ENCODE assay signal across 1 cellular context in the genomic region with DNA sequence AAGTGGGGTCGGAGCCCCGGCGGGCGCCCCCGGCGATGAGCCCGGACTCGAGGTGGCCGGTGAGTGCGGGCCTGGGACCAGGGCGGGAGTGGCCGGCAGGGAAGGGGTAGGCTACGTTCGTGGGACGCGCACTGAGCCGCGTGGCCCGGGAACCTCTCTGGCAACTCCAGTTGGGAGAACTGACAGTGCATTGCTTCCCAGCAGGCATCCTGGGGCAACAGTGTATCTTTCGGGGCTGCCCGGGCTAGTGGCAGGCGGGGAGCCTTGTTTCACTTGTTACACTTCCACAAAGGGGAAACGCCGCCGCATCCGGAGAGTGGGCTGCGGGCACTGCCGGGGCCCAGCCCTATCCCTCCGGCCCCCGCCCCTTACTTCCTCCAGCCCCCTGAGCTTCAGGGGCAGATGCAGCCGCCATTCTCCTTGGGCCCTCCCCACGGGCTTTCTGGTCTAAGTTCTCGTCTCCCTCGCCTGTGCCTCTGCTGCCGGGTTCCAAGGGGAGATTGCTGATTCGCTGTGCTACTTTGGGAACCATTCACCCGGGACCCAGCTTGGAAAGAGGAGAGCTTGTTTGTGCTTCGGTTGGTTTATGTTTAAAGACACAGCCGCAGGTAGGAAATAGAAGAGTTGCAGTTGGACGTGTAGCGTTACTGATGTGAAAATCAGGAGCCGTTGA.
TF ChIP-seq lines count a peak whose summit lies in the region.

No MANE protein-coding gene starts in this region.

TF ChIP-seq in GM23338, 12 proteins besides CTCF, POLR2A, EP300 and RAD21:
- TF ChIP-seq, protein P1, sequence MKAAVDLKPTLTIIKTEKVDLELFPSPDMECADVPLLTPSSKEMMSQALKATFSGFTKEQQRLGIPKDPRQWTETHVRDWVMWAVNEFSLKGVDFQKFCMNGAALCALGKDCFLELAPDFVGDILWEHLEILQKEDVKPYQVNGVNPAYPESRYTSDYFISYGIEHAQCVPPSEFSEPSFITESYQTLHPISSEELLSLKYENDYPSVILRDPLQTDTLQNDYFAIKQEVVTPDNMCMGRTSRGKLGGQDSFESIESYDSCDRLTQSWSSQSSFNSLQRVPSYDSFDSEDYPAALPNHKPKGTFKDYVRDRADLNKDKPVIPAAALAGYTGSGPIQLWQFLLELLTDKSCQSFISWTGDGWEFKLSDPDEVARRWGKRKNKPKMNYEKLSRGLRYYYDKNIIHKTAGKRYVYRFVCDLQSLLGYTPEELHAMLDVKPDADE (IDR thresholded peaks at IDR 0.05), result no peak
- TF ChIP-seq EZH2phosphoT487 (IDR thresholded peaks at IDR 0.05; ENCODE audit: unreplicated experiment), result no peak
- no peak for TF ChIP-seq JUNB (IDR thresholded peaks at IDR 0.05; ENCODE audit: unreplicated experiment)
- TF ChIP-seq ZNF114 (CRISPR knock-in tag; IDR thresholded peaks at IDR 0.05), result no peak
- no peak for TF ChIP-seq NANOG (IDR thresholded peaks at IDR 0.05; ENCODE audit: borderline replicate concordance)
- no peak for TF ChIP-seq POLR2AphosphoS5 (IDR thresholded peaks at IDR 0.05; ENCODE audit: low read depth)
- TF ChIP-seq EZH2 (IDR thresholded peaks at IDR 0.05; ENCODE audit: low read depth, unreplicated experiment), result no peak
- TF ChIP-seq ZNF331 (CRISPR knock-in tag; IDR thresholded peaks at IDR 0.05; ENCODE audit: low read depth), result no peak
- TF ChIP-seq STAT1 (IDR thresholded peaks at IDR 0.05; ENCODE audit: unreplicated experiment), result no peak
- no peak for TF ChIP-seq CREB1 (CRISPR knock-in tag; IDR thresholded peaks at IDR 0.05; ENCODE audit: low read depth)
- no peak for TF ChIP-seq REST (IDR thresholded peaks at IDR 0.05; ENCODE audit: unreplicated experiment)
- TF ChIP-seq, protein P2, sequence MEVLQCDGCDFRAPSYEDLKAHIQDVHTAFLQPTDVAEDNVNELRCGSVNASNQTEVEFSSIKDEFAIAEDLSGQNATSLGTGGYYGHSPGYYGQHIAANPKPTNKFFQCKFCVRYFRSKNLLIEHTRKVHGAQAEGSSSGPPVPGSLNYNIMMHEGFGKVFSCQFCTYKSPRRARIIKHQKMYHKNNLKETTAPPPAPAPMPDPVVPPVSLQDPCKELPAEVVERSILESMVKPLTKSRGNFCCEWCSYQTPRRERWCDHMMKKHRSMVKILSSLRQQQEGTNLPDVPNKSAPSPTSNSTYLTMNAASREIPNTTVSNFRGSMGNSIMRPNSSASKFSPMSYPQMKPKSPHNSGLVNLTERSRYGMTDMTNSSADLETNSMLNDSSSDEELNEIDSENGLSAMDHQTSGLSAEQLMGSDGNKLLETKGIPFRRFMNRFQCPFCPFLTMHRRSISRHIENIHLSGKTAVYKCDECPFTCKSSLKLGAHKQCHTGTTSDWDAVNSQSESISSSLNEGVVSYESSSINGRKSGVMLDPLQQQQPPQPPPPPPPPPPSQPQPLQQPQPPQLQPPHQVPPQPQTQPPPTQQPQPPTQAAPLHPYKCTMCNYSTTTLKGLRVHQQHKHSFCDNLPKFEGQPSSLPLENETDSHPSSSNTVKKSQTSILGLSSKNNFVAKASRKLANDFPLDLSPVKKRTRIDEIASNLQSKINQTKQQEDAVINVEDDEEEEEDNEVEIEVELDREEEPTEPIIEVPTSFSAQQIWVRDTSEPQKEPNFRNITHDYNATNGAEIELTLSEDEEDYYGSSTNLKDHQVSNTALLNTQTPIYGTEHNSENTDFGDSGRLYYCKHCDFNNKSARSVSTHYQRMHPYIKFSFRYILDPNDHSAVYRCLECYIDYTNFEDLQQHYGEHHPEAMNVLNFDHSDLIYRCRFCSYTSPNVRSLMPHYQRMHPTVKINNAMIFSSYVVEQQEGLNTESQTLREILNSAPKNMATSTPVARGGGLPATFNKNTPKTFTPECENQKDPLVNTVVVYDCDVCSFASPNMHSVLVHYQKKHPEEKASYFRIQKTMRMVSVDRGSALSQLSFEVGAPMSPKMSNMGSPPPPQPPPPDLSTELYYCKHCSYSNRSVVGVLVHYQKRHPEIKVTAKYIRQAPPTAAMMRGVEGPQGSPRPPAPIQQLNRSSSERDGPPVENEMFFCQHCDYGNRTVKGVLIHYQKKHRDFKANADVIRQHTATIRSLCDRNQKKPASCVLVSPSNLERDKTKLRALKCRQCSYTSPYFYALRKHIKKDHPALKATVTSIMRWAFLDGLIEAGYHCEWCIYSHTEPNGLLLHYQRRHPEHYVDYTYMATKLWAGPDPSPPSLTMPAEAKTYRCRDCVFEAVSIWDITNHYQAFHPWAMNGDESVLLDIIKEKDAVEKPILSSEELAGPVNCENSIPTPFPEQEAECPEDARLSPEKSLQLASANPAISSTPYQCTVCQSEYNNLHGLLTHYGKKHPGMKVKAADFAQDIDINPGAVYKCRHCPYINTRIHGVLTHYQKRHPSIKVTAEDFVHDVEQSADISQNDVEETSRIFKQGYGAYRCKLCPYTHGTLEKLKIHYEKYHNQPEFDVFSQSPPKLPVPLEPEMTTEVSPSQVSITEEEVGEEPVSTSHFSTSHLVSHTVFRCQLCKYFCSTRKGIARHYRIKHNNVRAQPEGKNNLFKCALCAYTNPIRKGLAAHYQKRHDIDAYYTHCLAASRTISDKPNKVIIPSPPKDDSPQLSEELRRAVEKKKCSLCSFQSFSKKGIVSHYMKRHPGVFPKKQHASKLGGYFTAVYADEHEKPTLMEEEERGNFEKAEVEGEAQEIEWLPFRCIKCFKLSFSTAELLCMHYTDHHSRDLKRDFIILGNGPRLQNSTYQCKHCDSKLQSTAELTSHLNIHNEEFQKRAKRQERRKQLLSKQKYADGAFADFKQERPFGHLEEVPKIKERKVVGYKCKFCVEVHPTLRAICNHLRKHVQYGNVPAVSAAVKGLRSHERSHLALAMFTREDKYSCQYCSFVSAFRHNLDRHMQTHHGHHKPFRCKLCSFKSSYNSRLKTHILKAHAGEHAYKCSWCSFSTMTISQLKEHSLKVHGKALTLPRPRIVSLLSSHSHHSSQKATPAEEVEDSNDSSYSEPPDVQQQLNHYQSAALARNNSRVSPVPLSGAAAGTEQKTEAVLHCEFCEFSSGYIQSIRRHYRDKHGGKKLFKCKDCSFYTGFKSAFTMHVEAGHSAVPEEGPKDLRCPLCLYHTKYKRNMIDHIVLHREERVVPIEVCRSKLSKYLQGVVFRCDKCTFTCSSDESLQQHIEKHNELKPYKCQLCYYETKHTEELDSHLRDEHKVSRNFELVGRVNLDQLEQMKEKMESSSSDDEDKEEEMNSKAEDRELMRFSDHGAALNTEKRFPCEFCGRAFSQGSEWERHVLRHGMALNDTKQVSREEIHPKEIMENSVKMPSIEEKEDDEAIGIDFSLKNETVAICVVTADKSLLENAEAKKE (CRISPR knock-in tag; IDR thresholded peaks at IDR 0.05), result no peak
